8 cellular contexts compared by ENCODE assay signal in genomic region chr22:39292561-39293074, GRCh38. TPM values are rescaled to one million over a fixed set of nuclear protein-coding genes. Genes with fewer than 3 reads are reported as not detected.
DNase-seq lines count a peak whose midpoint lies in the region; ATAC-seq and TF ChIP-seq lines count a peak whose summit lies in the region.

No MANE protein-coding gene starts in this region.

- TF ChIP-seq POLR2A in erythroblast (IDR thresholded peaks at IDR 0.05; ENCODE audit: low read length) (peak; percentile 22), uterus (IDR thresholded peaks at IDR 0.05) (peak in 1 of 2 donors; percentile 43)

- ATAC-seq in GM19035 (IDR thresholded peaks at IDR 0.05; ENCODE audit: unreplicated experiment): no peak

- H3K4me3 ChIP-seq in uterus: no peak overlapping the region

- intact Hi-C loops in uterus (cut with DNase I; ENCODE audit: low total_unique reads): no loop called here

- H3K27ac ChIP-seq in uterus: peak overlapping the region; percentile 72 to 73

- H3K36me3 ChIP-seq in uterus: no peaks in the 10 kb centered on the region

- H3K9me3 ChIP-seq in uterus: no peaks in the 10 kb centered on the region

- DNase-seq in DMS 273 (lab: John Stamatoyannopoulos, UW; ENCODE audit: unreplicated experiment): peak; percentile 31
- no peak for DNase-seq in DMS 273 treated with DMSO at 0.1 percent for 48 hours (lab: John Stamatoyannopoulos, UW)
- DNase-seq in RPMI7951 (ENCODE audit: low read depth): peak; percentile 95
- DNase-seq in erythroblast (lab: John Stamatoyannopoulos, UW): peak; percentile 30 to 35
- DNase-seq in mucosa of gallbladder (ENCODE audit: low spot score): peak; percentile 94
- DNase-seq in uterus: peak; percentile 89 to 95
- DNase-seq in NCI-H1048 (lab: John Stamatoyannopoulos, UW): no peak

- no peaks in the 10 kb centered on the region for H3K27me3 ChIP-seq in uterus

- peaks cover 5 to 11% of the 10 kb centered on the region in 2 donors for H3K4me1 ChIP-seq in uterus

- TF ChIP-seq CTCF in uterus (IDR thresholded peaks at IDR 0.05): peak in 1 of 4 experiments; percentile 17

RNA-seq across cellular contexts. Expression of gene RPL3, which starts 26.8 kb away (rescaled TPM):
- 1,170 and 1,583 TPM in 2 replicates for total RNA-seq in RPMI7951 (2014; rRNA removed; shearing (Covaris generic))
- total RNA-seq in mucosa of gallbladder (1,535 TPM), uterus (1,000 to 10,000 TPM; 1,498 to 2,840 (median 2,333) TPM)

RNA-seq across cellular contexts. Expression of gene PDGFB, which starts 47.8 kb away (rescaled TPM):
- total RNA-seq in RPMI7951 (2014; rRNA removed; shearing (Covaris generic)): 1.2 and 1.7 TPM in 2 replicates
- total RNA-seq in mucosa of gallbladder (14.6 TPM), uterus (10 to 100 TPM in 1 of 4 donors, 1 to 10 TPM in 3; 2.0 to 24.8 (median 5.6) TPM)

RNA-seq across cellular contexts. Expression of gene SYNGR1, which starts 57.2 kb away (rescaled TPM):
- 7.0 and 14.8 TPM in 2 replicates for total RNA-seq in RPMI7951 (2014; rRNA removed; shearing (Covaris generic))
- total RNA-seq in mucosa of gallbladder (41.8 TPM), uterus (10 to 100 TPM; 12.9 to 57.9 (median 35.4) TPM)

Comparison
In these comparisons a context has a peak if more than half of its experiments do, and no peak if none do; other contexts are left out.
1. DNase-seq: peak in DMS 273 (single experiment), RPMI7951 (single experiment), erythroblast (2 of 2), mucosa of gallbladder (single experiment) and uterus (2 of 2); none in DMS 273 treated with DMSO at 0.1 percent for 48 hours (single experiment) and NCI-H1048 (single experiment).